1 cellular context compared by ENCODE assay signal in genomic region chr10:6052247-6053221, GRCh38.
TF ChIP-seq lines count a peak whose summit lies in the region.

No MANE protein-coding gene starts in this region.

TF ChIP-seq in GM12878, 131 proteins besides CTCF, POLR2A, EP300 and RAD21 (continued from another document and continues in another):
- no peak for TF ChIP-seq REST (IDR thresholded peaks at IDR 0.05; ENCODE audit: low read depth, low read length)
- no peak for TF ChIP-seq FOS (IDR thresholded peaks at IDR 0.05; ENCODE audit: borderline replicate concordance, extremely low read depth, insufficient read length)
- TF ChIP-seq SREBF1 (IDR thresholded peaks at IDR 0.05; ENCODE audit: low read length), result no peak
- TF ChIP-seq IKZF2 (IDR thresholded peaks at IDR 0.05), result peak; percentile 99
- peak; percentile 99 for TF ChIP-seq IKZF1 (conservative IDR thresholded peaks at IDR 0.05)
- no peak for TF ChIP-seq HSF1 (IDR thresholded peaks at IDR 0.05; ENCODE audit: low read depth, low read length)
- TF ChIP-seq E2F4 (IDR thresholded peaks at IDR 0.05; ENCODE audit: low read depth, low read length), result no peak
- TF ChIP-seq SIX5 (IDR thresholded peaks at IDR 0.05; ENCODE audit: low read depth, low read length, severe bottlenecking), result no peak
- peak; percentile 95 for TF ChIP-seq RUNX3 (IDR thresholded peaks at IDR 0.05; ENCODE audit: low read length)
- no peak for TF ChIP-seq ZBTB11 (CRISPR knock-in tag; IDR thresholded peaks at IDR 0.05)
- TF ChIP-seq SMARCA5 (IDR thresholded peaks at IDR 0.05), result peak; percentile 41; the same call in 1 of the 2 replicates
- TF ChIP-seq KAT2A (conservative IDR thresholded peaks at IDR 0.05; ENCODE audit: control insufficient read depth, low read depth, low read length), result no peak
- peak; percentile 94 for TF ChIP-seq SKIL (IDR thresholded peaks at IDR 0.05; ENCODE audit: low read depth, poor library complexity, severe bottlenecking)
- no peak for TF ChIP-seq TCF3 (IDR thresholded peaks at IDR 0.05; ENCODE audit: borderline replicate concordance, insufficient read depth, low read depth, low read length)
- TF ChIP-seq SREBF2 (IDR thresholded peaks at IDR 0.05; ENCODE audit: low read length), result no peak
- peak; percentile 68; the same call in 1 of the 2 replicates for TF ChIP-seq MXI1 (IDR thresholded peaks at IDR 0.05; ENCODE audit: low read depth, low read length)
- TF ChIP-seq ZSCAN29 (IDR thresholded peaks at IDR 0.05), result no peak
- TF ChIP-seq MYC (IDR thresholded peaks at IDR 0.05; ENCODE audit: insufficient read depth, insufficient read length, insufficient replicate concordance, low read length, severe bottlenecking), result no peak
- TF ChIP-seq ATF7 (IDR thresholded peaks at IDR 0.05; ENCODE audit: low read depth), result peak; percentile 92
- TF ChIP-seq NKRF (conservative IDR thresholded peaks at IDR 0.05), result no peak; the same call in 1 of the 2 replicates
- TF ChIP-seq ELK1 (IDR thresholded peaks at IDR 0.05; ENCODE audit: low read depth, low read length), result no peak
- peak; percentile 86; the same call in 1 of the 2 replicates for TF ChIP-seq PAX5 (IDR thresholded peaks at IDR 0.05; ENCODE audit: borderline replicate concordance, low read depth, low read length)
- TF ChIP-seq USF1 (IDR thresholded peaks at IDR 0.05; ENCODE audit: borderline replicate concordance, extremely low read length, insufficient read depth, low read depth, low read length), result no peak
- TF ChIP-seq ZZZ3 (IDR thresholded peaks at IDR 0.05; ENCODE audit: control insufficient read depth, insufficient read length, low read depth), result no peak
- no peak for TF ChIP-seq STAT1 (conservative IDR thresholded peaks at IDR 0.05)
- no peak for TF ChIP-seq HDAC2 (IDR thresholded peaks at IDR 0.05)
- peak; percentile 70 for TF ChIP-seq BCL3 (IDR thresholded peaks at IDR 0.05; ENCODE audit: borderline replicate concordance, insufficient read depth, low read depth, low read length, poor library complexity, severe bottlenecking)
- no peak for TF ChIP-seq CHD1 (IDR thresholded peaks at IDR 0.05; ENCODE audit: low read depth, low read length)
- no peak for TF ChIP-seq RFX5 (IDR thresholded peaks at IDR 0.05; ENCODE audit: low read depth, low read length)
- no peak for TF ChIP-seq ESRRA (IDR thresholded peaks at IDR 0.05; ENCODE audit: low read length)
- TF ChIP-seq USF2 (IDR thresholded peaks at IDR 0.05; ENCODE audit: borderline replicate concordance, low read depth, low read length), result no peak
- TF ChIP-seq KLF5 (IDR thresholded peaks at IDR 0.05; ENCODE audit: partially characterized antibody), result no peak
- TF ChIP-seq E4F1 (IDR thresholded peaks at IDR 0.05; ENCODE audit: borderline replicate concordance, partially characterized antibody), result no peak
- 0 out of 2 replicates have a peak, but pooled peaks have one; percentile 34 for TF ChIP-seq ZNF207 (IDR thresholded peaks at IDR 0.05; ENCODE audit: borderline replicate concordance)
- no peak for TF ChIP-seq NR2C1 (IDR thresholded peaks at IDR 0.05)
- peak; percentile 97 for TF ChIP-seq MEF2A (IDR thresholded peaks at IDR 0.05; ENCODE audit: insufficient read depth, low read depth, low read length)
- TF ChIP-seq HDGF (IDR thresholded peaks at IDR 0.05), result no peak
